23 cellular contexts compared by ENCODE assay signal in genomic region chr1:43273708-43274107, GRCh38. TPM values are rescaled to one million over a fixed set of nuclear protein-coding genes. Genes with fewer than 3 reads are reported as not detected.
A peak's percentile ranks its signal among the peaks of the same experiment; 100 is the strongest.
DNase-seq lines count a peak whose midpoint lies in the region; ATAC-seq, FAIRE-seq and TF ChIP-seq lines count a peak whose summit lies in the region.
"Had no signal": no experiment of that assay in that cellular context is flagged by ENCODE, and none has a peak within 500 bp of the region (broad histone marks: within the 10 kb centered on the region; RNA-seq: fewer than 3 reads in every experiment).

No MANE protein-coding gene starts in this region.

- peaks cover 22% of the 10 kb centered on the region for H3K4me1 Mint-ChIP-seq in activated T-helper 2 cell treated with anti-CD3 and anti-CD28 coated beads, Interferon-gamma antibody, Interleukin-2, Interleukin-4, amounts not matched to agents 10 μg/mL and 5 μg/mL and 100 μg/mL, durations not matched to agents 14 hours and 24 hours and 36 hours (ENCODE audit: low read depth)

- TF ChIP-seq POLR2A in right lobe of liver (IDR thresholded peaks at IDR 0.05), result no peak
- no peak for TF ChIP-seq POLR2A in HepG2 (IDR thresholded peaks at IDR 0.05; ENCODE audit: insufficient read depth in 1 of 2, low read depth in 2 of 2, low read length in 2 of 2)
- no peak for TF ChIP-seq POLR2A in upper lobe of left lung (IDR thresholded peaks at IDR 0.05)

- H3K27me3 ChIP-seq in right lobe of liver, result no peaks in the 10 kb centered on the region
- peaks cover 0 to 3% of the 10 kb centered on the region in 2 experiments; a peak in 1 of 5 replicates for H3K27me3 ChIP-seq in HepG2 (ENCODE audit: control insufficient read depth in 1 of 2, insufficient read depth in 2 of 2, low read length in 2 of 2)
- peaks cover 5% of the 10 kb centered on the region for H3K27me3 ChIP-seq in layer of hippocampus (ENCODE audit: control insufficient read depth, insufficient read depth, low read length)
- no peaks in the 10 kb centered on the region for H3K27me3 ChIP-seq in upper lobe of left lung
- no peaks in the 10 kb centered on the region for H3K27me3 ChIP-seq in BE2C
- H3K27me3 ChIP-seq in PC-3 (ENCODE audit: low read length), result no peaks in the 10 kb centered on the region

- H3K36me3 Mint-ChIP-seq in activated T-helper 2 cell treated with anti-CD3 and anti-CD28 coated beads, Interferon-gamma antibody, Interleukin-2, Interleukin-4, amounts not matched to agents 10 μg/mL and 5 μg/mL and 100 μg/mL, durations not matched to agents 14 hours and 24 hours and 36 hours (ENCODE audit: low read depth), result peaks cover 7% of the 10 kb centered on the region
- H3K36me3 Mint-ChIP-seq: CD8-positive, alpha-beta T cell; natural killer cell treated with Interleukin-12 subunit alpha and Interleukin-12 subunit beta and Interleukin-15 and Interleukin-18, amount 100 ng/mL, for 72 hours had no signal

- no peak overlapping the region for H3K4me3 Mint-ChIP-seq in activated T-helper 2 cell treated with anti-CD3 and anti-CD28 coated beads, Interferon-gamma antibody, Interleukin-2, Interleukin-4, amounts not matched to agents 10 μg/mL and 5 μg/mL and 100 μg/mL, durations not matched to agents 14 hours and 24 hours and 36 hours (ENCODE audit: low read depth)

- H3K9ac ChIP-seq in HepG2 (ENCODE audit: insufficient read depth, low read depth, low read length) (no peak overlapping the region), PC-3 (ENCODE audit: low read length) (no peak overlapping the region)

- H3K4me3 ChIP-seq in right lobe of liver, result no peak overlapping the region
- no peak overlapping the region for H3K4me3 ChIP-seq in HepG2 (replicated peaks in 1 of 3; ENCODE audit: insufficient read depth in 1 of 3, low read depth in 2 of 3, low read length in 3 of 3)
- H3K4me3 ChIP-seq in upper lobe of left lung, result no peak overlapping the region
- no peak overlapping the region for H3K4me3 ChIP-seq in BE2C (ENCODE audit: low read depth, low read length)
- no peak overlapping the region for H3K4me3 ChIP-seq in PC-3 (ENCODE audit: low read length)
- H3K4me3 ChIP-seq: esophagus squamous epithelium, gastroesophageal sphincter, SJCRH30 had no signal

- POLR2A ChIA-PET in HepG2 (lab: Yijun Ruan, JAX) (no interaction called here), PC-3 (lab: Charles Lee; ENCODE audit: unreplicated experiment) (no interaction called here)

- H3K27ac ChIP-seq in right lobe of liver, result no peak overlapping the region
- H3K27ac ChIP-seq in HepG2 (ENCODE audit: extremely low read length, insufficient read depth, low read length), result no peak overlapping the region
- peak overlapping the region; percentile 68 for H3K27ac ChIP-seq in layer of hippocampus (ENCODE audit: low read depth, low read length)
- H3K27ac ChIP-seq in upper lobe of left lung, result peak overlapping the region; percentile 36 to 69 (median 54)
- no peak overlapping the region for H3K27ac ChIP-seq in PC-3 (ENCODE audit: low read length)
- H3K27ac ChIP-seq: gastroesophageal sphincter, SJCRH30 had no signal

- WGBS in right lobe of liver (ENCODE audit: insufficient coverage, low coverage, low lambda C conversion rate, missing lambda C conversion rate), result 93% methylated on average over 6 of the region's 7 CpGs
- 75% methylated on average over 7 of the region's 7 CpGs for WGBS in HepG2 (ENCODE audit: low lambda C conversion rate)
- 92 to 95% methylated on average over 6 to 7 of the region's 7 CpGs for WGBS in upper lobe of left lung, 2 donors

- TF ChIP-seq EP300 in HepG2 (IDR thresholded peaks at IDR 0.05; ENCODE audit: low read depth in 2 of 2, low read length in 2 of 2) (no peak), HepG2 (CRISPR knock-in tag; IDR thresholded peaks at IDR 0.05; ENCODE audit: borderline replicate concordance) (no peak), upper lobe of left lung (IDR thresholded peaks at IDR 0.05) (no peak)

- FAIRE-seq in HepG2 (lab: Jason Lieb, UNC), result no peak
- FAIRE-seq: GM12891 had no signal

- no peaks in the 10 kb centered on the region for H3K36me3 ChIP-seq in right lobe of liver
- no peaks in the 10 kb centered on the region for H3K36me3 ChIP-seq in HepG2 (replicated peaks in 1 of 2; ENCODE audit: control insufficient read depth in 1 of 2, insufficient read depth in 2 of 2, low read length in 2 of 2)
- peaks cover 0 to 12% (median 0%) of the 10 kb centered on the region in 4 donors for H3K36me3 ChIP-seq in upper lobe of left lung
- no peaks in the 10 kb centered on the region for H3K36me3 ChIP-seq in BE2C
- no peaks in the 10 kb centered on the region for H3K36me3 ChIP-seq in PC-3 (ENCODE audit: low read depth, low read length)
- H3K36me3 ChIP-seq: esophagus squamous epithelium, gastroesophageal sphincter, SJCRH30 had no signal

- H3K4me2 ChIP-seq in HepG2 (ENCODE audit: low read depth, low read length), result no peak overlapping the region
- H3K4me2 ChIP-seq in PC-3 (ENCODE audit: low read length), result no peak overlapping the region

- no peaks in the 10 kb centered on the region for H3K79me2 ChIP-seq in HepG2 (ENCODE audit: insufficient read depth, low read length)
- no peaks in the 10 kb centered on the region for H3K79me2 ChIP-seq in PC-3 (ENCODE audit: low read length)

- intact Hi-C loops in right lobe of liver (cut with DNase I), result no loop called here
- intact Hi-C loops in HepG2 (cut with micrococcal nuclease; ENCODE audit: unreplicated experiment), result no loop called here
- intact Hi-C loops in activated T-helper 2 cell treated with anti-CD3 and anti-CD28 coated beads, Interferon-gamma antibody, Interleukin-2, Interleukin-4, amounts not matched to agents 10 μg/mL and 5 μg/mL and 100 μg/mL, durations not matched to agents 14 hours and 24 hours and 36 hours (cut with micrococcal nuclease), result no loop called here
- intact Hi-C loops in PC-3 (cut with micrococcal nuclease), result no loop called here

- H3K9me3 ChIP-seq in right lobe of liver (no peaks in the 10 kb centered on the region), HepG2 (ENCODE audit: low read length) (no peaks in the 10 kb centered on the region), upper lobe of left lung (no peaks in the 10 kb centered on the region), BE2C (no peaks in the 10 kb centered on the region), PC-3 (ENCODE audit: low read length) (no peaks in the 10 kb centered on the region)
- H3K9me3 ChIP-seq: esophagus squamous epithelium, gastroesophageal sphincter, SJCRH30 had no signal

- no peak for ATAC-seq in right lobe of liver
- ATAC-seq in HepG2, result no peak
- ATAC-seq in upper lobe of left lung (ENCODE audit: low FRiP score in 2 of 2), result no peak
- ATAC-seq in PC-3, result no peak

- no peak for TF ChIP-seq RAD21 in HepG2 (CRISPR knock-in tag; IDR thresholded peaks at IDR 0.05)

- H3K9me2 ChIP-seq in PC-3 (replicated peaks; ENCODE audit: low read length), result no peaks in the 10 kb centered on the region

- H3K9me3 Mint-ChIP-seq in activated T-helper 2 cell treated with anti-CD3 and anti-CD28 coated beads, Interferon-gamma antibody, Interleukin-2, Interleukin-4, amounts not matched to agents 10 μg/mL and 5 μg/mL and 100 μg/mL, durations not matched to agents 14 hours and 24 hours and 36 hours, result peaks cover 13% of the 10 kb centered on the region
- H3K9me3 Mint-ChIP-seq: CD8-positive, alpha-beta T cell had no signal

- DNase-seq in right lobe of liver, result peak in 2 of 3 donors; percentile 3 to 13
- no peak for DNase-seq in HepG2 (ENCODE audit: low spot score)
- no peak for DNase-seq in activated T-helper 2 cell treated with anti-CD3 and anti-CD28 coated beads, Interferon-gamma antibody, Interleukin-2, Interleukin-4, amounts not matched to agents 10 μg/mL and 5 μg/mL and 100 μg/mL, durations not matched to agents 14 hours and 24 hours and 36 hours (ENCODE audit: low spot score)
- no peak for DNase-seq in upper lobe of left lung
- no peak for DNase-seq in BE2C
- DNase-seq in SK-N-DZ (ENCODE audit: low spot score), result no peak
- no peak for DNase-seq in PC-3
- DNase-seq: activated CD4-positive, CD25-positive, alpha-beta regulatory T cell; amygdala; esophagus squamous epithelium; left cardiac atrium; midbrain; NCI-H187 treated with DMSO at 0.1 percent for 48 hours; NCI-H82; T-helper 9 cell had no signal

- BruUV-seq in HepG2 (replicated peaks; lab: Mats Ljungman, UMichigan) (no TSS peak), PC-3 (replicated peaks; lab: Mats Ljungman, UMichigan) (no TSS peak)

- in situ Hi-C loops in HepG2 (cut with HindIII; ENCODE audit: extremely low pct_ligation_motif_present, low pct_unique_long_range_greater_than_20kb), result no loop called here

- H3K27me3 Mint-ChIP-seq in activated T-helper 2 cell treated with anti-CD3 and anti-CD28 coated beads, Interferon-gamma antibody, Interleukin-2, Interleukin-4, amounts not matched to agents 10 μg/mL and 5 μg/mL and 100 μg/mL, durations not matched to agents 14 hours and 24 hours and 36 hours (ENCODE audit: low read depth), result peaks cover 7% of the 10 kb centered on the region

- H2AFZ ChIP-seq in HepG2 (ENCODE audit: low read length) (no peak overlapping the region), PC-3 (ENCODE audit: low read length) (no peak overlapping the region)

- no peaks in the 10 kb centered on the region for H4K20me1 ChIP-seq in HepG2 (ENCODE audit: insufficient read depth, low read length)
- no peaks in the 10 kb centered on the region for H4K20me1 ChIP-seq in PC-3 (ENCODE audit: low read length)

- CTCF ChIA-PET in HepG2 (lab: Yijun Ruan, JAX; ENCODE audit: low intra/inter-chr PET ratio, low total read pairs), result no interaction called here
- CTCF ChIA-PET in PC-3 (lab: Charles Lee), result no interaction called here

- TF ChIP-seq CTCF in right lobe of liver (IDR thresholded peaks at IDR 0.05), result no peak
- no peak for TF ChIP-seq CTCF in HepG2 (CRISPR knock-in tag; IDR thresholded peaks at IDR 0.05)
- no peak for TF ChIP-seq CTCF in upper lobe of left lung (IDR thresholded peaks at IDR 0.05)
- no peak for TF ChIP-seq CTCF in BE2C (IDR thresholded peaks at IDR 0.05; ENCODE audit: low read depth, low read length)
- TF ChIP-seq CTCF in PC-3 (conservative IDR thresholded peaks at IDR 0.05; ENCODE audit: low read depth, low read length), result no peak

- H3F3A ChIP-seq in PC-3 (ENCODE audit: low read length, unreplicated experiment), result no peaks in the 10 kb centered on the region

- H3K27ac Mint-ChIP-seq in activated T-helper 2 cell treated with anti-CD3 and anti-CD28 coated beads, Interferon-gamma antibody, Interleukin-2, Interleukin-4, amounts not matched to agents 10 μg/mL and 5 μg/mL and 100 μg/mL, durations not matched to agents 14 hours and 24 hours and 36 hours, result peak overlapping the region; percentile 26

- peaks cover 0 to 28% (median 9%) of the 10 kb centered on the region in 4 donors for H3K4me1 ChIP-seq in right lobe of liver
- peaks cover 77% of the 10 kb centered on the region for H3K4me1 ChIP-seq in HepG2 (ENCODE audit: insufficient read depth, low read length)
- peaks cover 25 to 48% (median 41%) of the 10 kb centered on the region in 4 donors for H3K4me1 ChIP-seq in upper lobe of left lung
- no peaks in the 10 kb centered on the region for H3K4me1 ChIP-seq in BE2C
- peaks cover 16% of the 10 kb centered on the region for H3K4me1 ChIP-seq in PC-3 (ENCODE audit: insufficient read depth, low read length)
- H3K4me1 ChIP-seq: SJCRH30 had no signal

RNA-seq across cellular contexts. Expression of gene TMEM125, which starts 3.9 kb away (rescaled TPM):
- total RNA-seq in right lobe of liver (under 1 TPM in 2 of 6 experiments, not detected in 4; 0.21 to 0.27 TPM), HepG2 (2016; rRNA removed; fragmentation: Illumina TruSeq; extraction: Trizol) (not detected in 2 replicates), upper lobe of left lung (100 to 1,000 TPM; 144 to 302 (median 227) TPM), PC-3 (2014; rRNA removed) (8.6 and 9.8 TPM in 2 replicates)
- not detected in 2 replicates for total RNA-seq in HepG2 (2016; cell fraction: cytosol; rRNA removed; fragmentation: Illumina TruSeq; extraction: Trizol; ENCODE audit: low read depth)
- total RNA-seq in HepG2 (2016; cell fraction: insoluble cytoplasmic fraction; rRNA removed; fragmentation: Illumina TruSeq; extraction: Trizol), result not detected in 2 replicates
- total RNA-seq in HepG2 (2016; cell fraction: membrane; rRNA removed; fragmentation: Illumina TruSeq; extraction: Trizol), result not detected in 2 replicates
- not detected in 2 replicates for total RNA-seq in HepG2 (2016; cell fraction: nucleus; rRNA removed; fragmentation: Illumina TruSeq; extraction: Trizol)
- polyA plus RNA-seq in HepG2 (2011; rRNA removed), result 0.03 TPM in 1 of 2 replicates, not detected in the other
- 0.08 TPM in 2 replicates for polyA plus RNA-seq in HepG2 (2011; cell fraction: cytosol; rRNA removed)
- polyA plus RNA-seq in HepG2 (2011; cell fraction: nucleus; rRNA removed), result 0.09 TPM in 1 of 2 replicates, not detected in the other
- 0.07 TPM in 1 of 2 replicates, not detected in the other for polyA plus RNA-seq in HepG2 (2012)
- not detected in 2 replicates for polyA plus RNA-seq in HepG2 (2016; cell fraction: cytosol; fragmentation: Illumina TruSeq; extraction: Trizol; ENCODE audit: low read depth)
- polyA plus RNA-seq in HepG2 (2016; cell fraction: insoluble cytoplasmic fraction; fragmentation: Illumina TruSeq; extraction: Trizol; ENCODE audit: low read depth), result not detected in 2 replicates
- polyA plus RNA-seq in HepG2 (2016; cell fraction: membrane; fragmentation: Illumina TruSeq; extraction: Trizol; ENCODE audit: low read depth), result not detected in 2 replicates
- not detected in 2 replicates for polyA plus RNA-seq in HepG2 (2016; cell fraction: nucleus; fragmentation: Illumina TruSeq; extraction: Trizol; ENCODE audit: insufficient read depth, low read depth)
- polyA minus RNA-seq in HepG2 (2011; rRNA and poly(A)+ RNA removed; ENCODE audit: low replicate concordance), result 0.22 TPM in 1 of 2 replicates, not detected in the other
- polyA minus RNA-seq in HepG2 (2011; cell fraction: cytosol; rRNA and poly(A)+ RNA removed), result not detected in 2 replicates
- polyA minus RNA-seq in HepG2 (2011; cell fraction: nucleus; rRNA and poly(A)+ RNA removed), result not detected in 2 replicates
- not detected in 2 replicates for total RNA-seq in activated T-helper 2 cell treated with anti-CD3 and anti-CD28 coated beads, Interferon-gamma antibody, Interleukin-2, Interleukin-4, amounts not matched to agents 10 μg/mL and 5 μg/mL and 100 μg/mL, durations not matched to agents 14 hours and 24 hours and 36 hours
- polyA plus RNA-seq in BE2C (2012; ENCODE audit: insufficient read depth, insufficient read length, low read depth), result not detected
- not detected in 2 replicates for polyA plus RNA-seq in SK-N-DZ (2014; cell fraction: cytosol; rRNA removed)
- not detected in 2 replicates for polyA plus RNA-seq in SK-N-DZ (2014; cell fraction: nucleus; rRNA removed)
- total RNA-seq: CD8-positive, alpha-beta T cell; H4; HT1080; natural killer cell treated with Interleukin-12 subunit alpha and Interleukin-12 subunit beta and Interleukin-15 and Interleukin-18, amount 100 ng/mL, for 72 hours; SJCRH30 had no signal

RNA-seq across cellular contexts. Expression of gene C1orf210, which starts 11.7 kb away (rescaled TPM):
- total RNA-seq in right lobe of liver (1 to 10 TPM in 4 of 6 experiments, under 1 TPM in 2; 0.58 to 2.7 (median 1.7) TPM), HepG2 (2016; rRNA removed; fragmentation: Illumina TruSeq; extraction: Trizol) (0.49 and 0.52 TPM in 2 replicates), upper lobe of left lung (10 to 100 TPM; 12.5 to 38.3 (median 27.1) TPM), PC-3 (2014; rRNA removed) (10.4 and 17.8 TPM in 2 replicates)
- total RNA-seq in HepG2 (2016; cell fraction: cytosol; rRNA removed; fragmentation: Illumina TruSeq; extraction: Trizol; ENCODE audit: low read depth), result 0.44 TPM in 1 of 2 replicates, not detected in the other
- 0.52 and 0.54 TPM in 2 replicates for total RNA-seq in HepG2 (2016; cell fraction: insoluble cytoplasmic fraction; rRNA removed; fragmentation: Illumina TruSeq; extraction: Trizol)
- total RNA-seq in HepG2 (2016; cell fraction: membrane; rRNA removed; fragmentation: Illumina TruSeq; extraction: Trizol), result 0.45 and 0.71 TPM in 2 replicates
- total RNA-seq in HepG2 (2016; cell fraction: nucleus; rRNA removed; fragmentation: Illumina TruSeq; extraction: Trizol), result 0.87 TPM in 1 of 2 replicates, not detected in the other
- 5.1 and 7.1 TPM in 2 replicates for polyA plus RNA-seq in HepG2 (2011; rRNA removed)
- 4.7 and 8.4 TPM in 2 replicates for polyA plus RNA-seq in HepG2 (2011; cell fraction: cytosol; rRNA removed)
- 0.98 and 2.3 TPM in 2 replicates for polyA plus RNA-seq in HepG2 (2011; cell fraction: nucleus; rRNA removed)
- polyA plus RNA-seq in HepG2 (2012), result 4.4 and 6.7 TPM in 2 replicates
- 0.37 and 0.51 TPM in 2 replicates for polyA plus RNA-seq in HepG2 (2016; cell fraction: cytosol; fragmentation: Illumina TruSeq; extraction: Trizol; ENCODE audit: low read depth)
- 0.97 and 1.6 TPM in 2 replicates for polyA plus RNA-seq in HepG2 (2016; cell fraction: insoluble cytoplasmic fraction; fragmentation: Illumina TruSeq; extraction: Trizol; ENCODE audit: low read depth)
- 0.76 and 0.95 TPM in 2 replicates for polyA plus RNA-seq in HepG2 (2016; cell fraction: membrane; fragmentation: Illumina TruSeq; extraction: Trizol; ENCODE audit: low read depth)
- polyA plus RNA-seq in HepG2 (2016; cell fraction: nucleus; fragmentation: Illumina TruSeq; extraction: Trizol; ENCODE audit: insufficient read depth, low read depth), result 0.73 and 0.75 TPM in 2 replicates
- 2.2 TPM in 1 of 2 replicates, not detected in the other for polyA minus RNA-seq in HepG2 (2011; rRNA and poly(A)+ RNA removed; ENCODE audit: low replicate concordance)
- 0.97 and 1.5 TPM in 2 replicates for polyA minus RNA-seq in HepG2 (2011; cell fraction: cytosol; rRNA and poly(A)+ RNA removed)
- 1.4 TPM in 1 of 2 replicates, not detected in the other for polyA minus RNA-seq in HepG2 (2011; cell fraction: nucleus; rRNA and poly(A)+ RNA removed)
- total RNA-seq in activated T-helper 2 cell treated with anti-CD3 and anti-CD28 coated beads, Interferon-gamma antibody, Interleukin-2, Interleukin-4, amounts not matched to agents 10 μg/mL and 5 μg/mL and 100 μg/mL, durations not matched to agents 14 hours and 24 hours and 36 hours, result not detected in 2 replicates
- polyA plus RNA-seq in BE2C (2012; ENCODE audit: insufficient read depth, insufficient read length, low read depth), result not detected
- polyA plus RNA-seq in SK-N-DZ (2014; cell fraction: cytosol; rRNA removed), result not detected in 2 replicates
- polyA plus RNA-seq in SK-N-DZ (2014; cell fraction: nucleus; rRNA removed), result not detected in 2 replicates
- total RNA-seq: CD8-positive, alpha-beta T cell; H4; HT1080; left cardiac atrium; natural killer cell treated with Interleukin-12 subunit alpha and Interleukin-12 subunit beta and Interleukin-15 and Interleukin-18, amount 100 ng/mL, for 72 hours; SJCRH30 had no signal

RNA-seq across cellular contexts. Expression of gene TIE1, which starts 27.1 kb away (rescaled TPM):
- total RNA-seq in right lobe of liver (10 to 100 TPM in 1 of 6 experiments, 1 to 10 TPM in 5; 5.8 to 12.2 (median 8.0) TPM), HepG2 (2016; rRNA removed; fragmentation: Illumina TruSeq; extraction: Trizol) (0.20 and 0.84 TPM in 2 replicates), upper lobe of left lung (100 to 1,000 TPM in 1 of 6 donors, 10 to 100 TPM in 5; 23.9 to 170 (median 51.4) TPM), PC-3 (2014; rRNA removed) (1.5 and 1.8 TPM in 2 replicates)
- total RNA-seq in HepG2 (2016; cell fraction: cytosol; rRNA removed; fragmentation: Illumina TruSeq; extraction: Trizol; ENCODE audit: low read depth), result not detected in 2 replicates
- total RNA-seq in HepG2 (2016; cell fraction: insoluble cytoplasmic fraction; rRNA removed; fragmentation: Illumina TruSeq; extraction: Trizol), result 0.30 and 0.76 TPM in 2 replicates
- total RNA-seq in HepG2 (2016; cell fraction: membrane; rRNA removed; fragmentation: Illumina TruSeq; extraction: Trizol), result 0.10 and 0.19 TPM in 2 replicates
- total RNA-seq in HepG2 (2016; cell fraction: nucleus; rRNA removed; fragmentation: Illumina TruSeq; extraction: Trizol), result 1.3 TPM in 2 replicates
- 0.58 and 2.5 TPM in 2 replicates for polyA plus RNA-seq in HepG2 (2011; rRNA removed)
- 0.72 and 1.1 TPM in 2 replicates for polyA plus RNA-seq in HepG2 (2011; cell fraction: cytosol; rRNA removed)
- polyA plus RNA-seq in HepG2 (2011; cell fraction: nucleus; rRNA removed), result 2.4 and 4.2 TPM in 2 replicates
- 0.35 and 1.3 TPM in 2 replicates for polyA plus RNA-seq in HepG2 (2012)
- 0.09 and 0.11 TPM in 2 replicates for polyA plus RNA-seq in HepG2 (2016; cell fraction: cytosol; fragmentation: Illumina TruSeq; extraction: Trizol; ENCODE audit: low read depth)
- 0.36 and 0.49 TPM in 2 replicates for polyA plus RNA-seq in HepG2 (2016; cell fraction: insoluble cytoplasmic fraction; fragmentation: Illumina TruSeq; extraction: Trizol; ENCODE audit: low read depth)
- 0.06 and 0.20 TPM in 2 replicates for polyA plus RNA-seq in HepG2 (2016; cell fraction: membrane; fragmentation: Illumina TruSeq; extraction: Trizol; ENCODE audit: low read depth)
- polyA plus RNA-seq in HepG2 (2016; cell fraction: nucleus; fragmentation: Illumina TruSeq; extraction: Trizol; ENCODE audit: insufficient read depth, low read depth), result 0.96 and 1.3 TPM in 2 replicates
- polyA minus RNA-seq in HepG2 (2011; rRNA and poly(A)+ RNA removed; ENCODE audit: low replicate concordance), result 4.2 TPM in 1 of 2 replicates, not detected in the other
- polyA minus RNA-seq in HepG2 (2011; cell fraction: cytosol; rRNA and poly(A)+ RNA removed), result 0.88 and 2.3 TPM in 2 replicates
- 0.75 and 0.77 TPM in 2 replicates for polyA minus RNA-seq in HepG2 (2011; cell fraction: nucleus; rRNA and poly(A)+ RNA removed)
- 2.9 and 3.1 TPM in 2 replicates for total RNA-seq in activated T-helper 2 cell treated with anti-CD3 and anti-CD28 coated beads, Interferon-gamma antibody, Interleukin-2, Interleukin-4, amounts not matched to agents 10 μg/mL and 5 μg/mL and 100 μg/mL, durations not matched to agents 14 hours and 24 hours and 36 hours
- 0.48 TPM for polyA plus RNA-seq in BE2C (2012; ENCODE audit: insufficient read depth, insufficient read length, low read depth)
- not detected in 2 replicates for polyA plus RNA-seq in SK-N-DZ (2014; cell fraction: cytosol; rRNA removed)
- polyA plus RNA-seq in SK-N-DZ (2014; cell fraction: nucleus; rRNA removed), result not detected in 2 replicates
- total RNA-seq: CD8-positive, alpha-beta T cell had no signal

Comparison
In these comparisons a context has a peak if more than half of its experiments do, and no peak if none do; other contexts are left out.
1. DNase-seq: peak in right lobe of liver (2 of 3); none in HepG2 (single experiment), activated T-helper 2 cell treated with anti-CD3 and anti-CD28 coated beads, Interferon-gamma antibody, Interleukin-2, Interleukin-4, amounts not matched to agents 10 μg/mL and 5 μg/mL and 100 μg/mL, durations not matched to agents 14 hours and 24 hours and 36 hours (single experiment), upper lobe of left lung (0 of 2), BE2C (single experiment), SK-N-DZ (single experiment) and PC-3 (single experiment).
2. H3K27ac ChIP-seq: peak in layer of hippocampus (single experiment) and upper lobe of left lung (4 of 4); none in right lobe of liver (0 of 3), HepG2 (single experiment) and PC-3 (single experiment).
3. RNA of gene TMEM125, which starts 3.9 kb away (total RNA-seq): 144 to 302 TPM in upper lobe of left lung; 8.6 to 9.8 TPM in PC-3, 0.21 to 0.27 TPM in right lobe of liver, not detected in HepG2 and not detected in activated T-helper 2 cell treated with anti-CD3 and anti-CD28 coated beads, Interferon-gamma antibody, Interleukin-2, Interleukin-4, amounts not matched to agents 10 μg/mL and 5 μg/mL and 100 μg/mL, durations not matched to agents 14 hours and 24 hours and 36 hours; every median in the first group is over 10 times any median in the second.